8 cellular contexts compared by ENCODE assay signal in genomic region chr17:42744283-42744805, GRCh38. TPM values are rescaled to one million over a fixed set of nuclear protein-coding genes. Genes with fewer than 3 reads are reported as not detected.
A peak's percentile ranks its signal among the peaks of the same experiment; 100 is the strongest.
DNase-seq lines count a peak whose midpoint lies in the region; ATAC-seq, FAIRE-seq and TF ChIP-seq lines count a peak whose summit lies in the region.

No MANE protein-coding gene starts in this region.

- WGBS in GM12878 (ENCODE audit: insufficient coverage, insufficient replicate concordance, low lambda C conversion rate, missing lambda C conversion rate) = under 1% methylated on average over 15 of the region's 32 CpGs
- 7% methylated on average over 10 of the region's 32 CpGs for WGBS in smooth muscle cell (ENCODE audit: low lambda C conversion rate)

- no peaks in the 10 kb centered on the region for H3K9me3 Mint-ChIP-seq in T-helper 1 cell treated with Interleukin-12 subunit alpha and Interleukin-12 subunit beta and Interleukin-4 antibody, amounts not matched to agents 30 μg/mL and 1 μg/mL, for 36 hours

- FAIRE-seq in GM12878 (lab: Jason Lieb, UNC) = peak; percentile 86

- ATAC-seq in GM21786 (IDR thresholded peaks at IDR 0.05; ENCODE audit: unreplicated experiment) (peak; percentile 43), GM12878 (peak; percentile 87)

- peak overlapping the region; percentile 98 for H3K4me3 Mint-ChIP-seq in T-helper 1 cell treated with Interleukin-12 subunit alpha and Interleukin-12 subunit beta and Interleukin-4 antibody, amounts not matched to agents 30 μg/mL and 1 μg/mL, for 36 hours

- no peaks in the 10 kb centered on the region for H4K20me1 ChIP-seq in Karpas-422 (ENCODE audit: insufficient read depth, low read depth, low read length)
- H4K20me1 ChIP-seq in GM12878 (ENCODE audit: control insufficient read depth, insufficient read depth) = no peaks in the 10 kb centered on the region
- no peaks in the 10 kb centered on the region for H4K20me1 ChIP-seq in smooth muscle cell (ENCODE audit: low read depth)

- no peak for TF ChIP-seq POLR2A in GM12878 (IDR thresholded peaks at IDR 0.05; ENCODE audit: low read depth, low read length)

- H3K36me3 Mint-ChIP-seq in T-helper 1 cell treated with Interleukin-12 subunit alpha and Interleukin-12 subunit beta and Interleukin-4 antibody, amounts not matched to agents 30 μg/mL and 1 μg/mL, for 36 hours (ENCODE audit: low read depth) = peaks cover 4% of the 10 kb centered on the region

- no peak for TF ChIP-seq EP300 in GM12878 (IDR thresholded peaks at IDR 0.05; ENCODE audit: borderline replicate concordance in 1 of 2, control insufficient read depth in 1 of 2, low read depth in 2 of 2, low read length in 2 of 2)

- H3K9me3 ChIP-seq in ES-I3 (ENCODE audit: control insufficient read depth, insufficient read depth, low read length) (no peaks in the 10 kb centered on the region), Karpas-422 (ENCODE audit: low read length) (no peaks in the 10 kb centered on the region), GM12878 (replicated peaks; ENCODE audit: control insufficient read depth, insufficient read depth, low read length) (no peaks in the 10 kb centered on the region), iPS-20b (ENCODE audit: insufficient read depth, low read depth, low read length) (peaks cover 4% of the 10 kb centered on the region; the same call in 1 of the 2 replicates), smooth muscle cell (replicated peaks; ENCODE audit: low read depth) (no peaks in the 10 kb centered on the region)

- peaks cover 40% of the 10 kb centered on the region for H3K27me3 Mint-ChIP-seq in T-helper 1 cell treated with Interleukin-12 subunit alpha and Interleukin-12 subunit beta and Interleukin-4 antibody, amounts not matched to agents 30 μg/mL and 1 μg/mL, for 36 hours (ENCODE audit: low read depth)

- H3K27me3 ChIP-seq in Karpas-422 (ENCODE audit: low read length) (no peaks in the 10 kb centered on the region), GM12878 (replicated peaks in 1 of 2; ENCODE audit: control insufficient read depth in 2 of 2, insufficient read depth in 2 of 2, low read length in 1 of 2) (no peaks in the 10 kb centered on the region), iPS-20b (ENCODE audit: insufficient read depth, low read length) (peaks cover 25% of the 10 kb centered on the region), smooth muscle cell (ENCODE audit: low read depth) (no peaks in the 10 kb centered on the region)

- H3K4me1 ChIP-seq in ES-I3 (ENCODE audit: insufficient read depth, low read length) (peaks cover 34% of the 10 kb centered on the region), Karpas-422 (ENCODE audit: low read length) (peaks cover 26% of the 10 kb centered on the region), GM12878 (ENCODE audit: control insufficient read depth, insufficient read depth, low read length) (peaks cover 8% of the 10 kb centered on the region; the same call in 1 of the 2 replicates), iPS-20b (ENCODE audit: insufficient read depth, low read length) (peaks cover 17% of the 10 kb centered on the region), smooth muscle cell (ENCODE audit: low read depth) (peaks cover 8% of the 10 kb centered on the region)

- TF ChIP-seq RAD21 in GM12878 (IDR thresholded peaks at IDR 0.05; ENCODE audit: insufficient read depth, low read depth, low read length) = no peak

- RAD21 ChIA-PET in GM12878 (lab: Charles Lee; ENCODE audit: unreplicated experiment) = interaction anchor here (1.2 to 2.2 kb wide), 3 partner anchors 9 to 254 kb away, joined by 3 to 7 read pairs (median 5); partner anchors contain the start of gene RPL27

- in situ Hi-C loops in GM12878 (cut with MboI) = no loop called here

- TF ChIP-seq CTCF in GM12878 (IDR thresholded peaks at IDR 0.05 in 2 of 3, conservative IDR thresholded peaks at IDR 0.05 in 1 of 3; ENCODE audit: control insufficient read depth in 2 of 3, extremely low read depth in 1 of 3, insufficient read depth in 1 of 3, low read depth in 3 of 3, low read length in 3 of 3) (peak in 1 of 3 experiments; percentile 20; a peak in 1 of 6 replicates), smooth muscle cell (IDR thresholded peaks at IDR 0.05; ENCODE audit: borderline replicate concordance, insufficient read depth, poor library complexity, severe bottlenecking) (no peak)

- H3K27ac Mint-ChIP-seq in T-helper 1 cell treated with Interleukin-12 subunit alpha and Interleukin-12 subunit beta and Interleukin-4 antibody, amounts not matched to agents 30 μg/mL and 1 μg/mL, for 36 hours = peak overlapping the region; percentile 95

- 0 out of 2 replicates have a peak overlapping the region, but pooled peaks have one; percentile 21 for H2AFZ ChIP-seq in Karpas-422 (ENCODE audit: low read length)
- H2AFZ ChIP-seq in GM12878 (ENCODE audit: control insufficient read depth, low read depth, low read length) = peak overlapping the region; percentile 82
- peak overlapping the region; percentile 71 for H2AFZ ChIP-seq in smooth muscle cell (ENCODE audit: low read depth)

- no TSS peak for BruUV-seq in GM12878 (replicated peaks; lab: Mats Ljungman, UMichigan)

- H3K27ac ChIP-seq in Karpas-422 (ENCODE audit: low read length) (peak overlapping the region; percentile 70), GM12878 (ENCODE audit: control insufficient read depth, insufficient read depth) (peak overlapping the region; percentile 60), iPS-20b (ENCODE audit: low read length) (peak overlapping the region; percentile 88), smooth muscle cell (ENCODE audit: low read depth) (peak overlapping the region; percentile 78)

- H3K4me2 ChIP-seq in Karpas-422 (ENCODE audit: low read depth, low read length, poor library complexity, severe bottlenecking) = peak overlapping the region; percentile 96
- peak overlapping the region; percentile 88 for H3K4me2 ChIP-seq in GM12878 (ENCODE audit: control insufficient read depth, insufficient read depth)
- H3K4me2 ChIP-seq in smooth muscle cell = peak overlapping the region; percentile 85

- peaks cover 49% of the 10 kb centered on the region for H3K79me2 ChIP-seq in Karpas-422 (ENCODE audit: low read length)
- H3K79me2 ChIP-seq in GM12878 (ENCODE audit: control insufficient read depth, insufficient read depth, low read length) = peaks cover 15% of the 10 kb centered on the region
- peaks cover 14% of the 10 kb centered on the region for H3K79me2 ChIP-seq in smooth muscle cell (ENCODE audit: low read depth)

- H3K36me3 ChIP-seq in ES-I3 (ENCODE audit: insufficient read depth, low read length) (no peaks in the 10 kb centered on the region; the same call in 1 of the 2 replicates), Karpas-422 (ENCODE audit: insufficient read depth, low read length) (no peaks in the 10 kb centered on the region), GM12878 (ENCODE audit: control insufficient read depth in 2 of 2, insufficient read depth in 2 of 2, low read length in 1 of 2) (no peaks in the 10 kb centered on the region), iPS-20b (ENCODE audit: insufficient read depth, low read depth, low read length) (no peaks in the 10 kb centered on the region), smooth muscle cell (ENCODE audit: low read depth) (no peaks in the 10 kb centered on the region)

- H3K9ac ChIP-seq in ES-I3 (ENCODE audit: low read depth, low read length) (peak overlapping the region; percentile 84), Karpas-422 (ENCODE audit: low read length) (peak overlapping the region; percentile 93), GM12878 (ENCODE audit: control insufficient read depth, insufficient read depth, low read length) (peak overlapping the region; percentile 76), iPS-20b (ENCODE audit: low read depth, low read length) (peak overlapping the region; percentile 84), smooth muscle cell (ENCODE audit: low read depth) (peak overlapping the region; percentile 93)

- SMC1A ChIA-PET in GM12878 (lab: Charles Lee; ENCODE audit: uncharacterized antibody, unreplicated experiment) = interaction anchor here (1.0 to 1.9 kb wide), 3 partner anchors 19 to 166 kb away, joined by 3 to 7 read pairs (median 6); no protein-coding TSS in a partner anchor

- peak; percentile 87 for DNase-seq in Karpas-422
- DNase-seq in GM12878 (ENCODE audit: low read depth, low spot score) = peak; percentile 16
- DNase-seq in smooth muscle cell (lab: John Stamatoyannopoulos, UW; ENCODE audit: unreplicated experiment) = no peak
- DNase-seq in posterior vena cava (ENCODE audit: low spot score) = no peak

- CTCF ChIA-PET in GM12878 (lab: Yijun Ruan, JAX) = interaction anchor here (1.0 to 3.0 kb wide), 3 partner anchors 19 to 195 kb away, joined by 4 to 13 read pairs (median 4); no protein-coding TSS in a partner anchor

- POLR2A ChIA-PET in GM12878 (lab: Charles Lee) = interaction anchor here (1.0 kb wide), 1 partner anchor 16 kb away, joined by 3 read pairs; no protein-coding TSS in a partner anchor

- H3K9me2 ChIP-seq in Karpas-422 (replicated peaks; ENCODE audit: insufficient read depth, low read length) = no peaks in the 10 kb centered on the region

- peaks cover 16% of the 10 kb centered on the region for H3K4me1 Mint-ChIP-seq in T-helper 1 cell treated with Interleukin-12 subunit alpha and Interleukin-12 subunit beta and Interleukin-4 antibody, amounts not matched to agents 30 μg/mL and 1 μg/mL, for 36 hours (ENCODE audit: low read depth)

- H3F3A ChIP-seq in smooth muscle cell (ENCODE audit: low read depth) = no peaks in the 10 kb centered on the region

- peak overlapping the region; percentile 80 for H3K4me3 ChIP-seq in Karpas-422 (ENCODE audit: low read length)
- H3K4me3 ChIP-seq in GM12878 = peak overlapping the region; percentile 63
- peak overlapping the region; percentile 86 for H3K4me3 ChIP-seq in iPS-20b (ENCODE audit: low read length)
- peak overlapping the region; percentile 70 for H3K4me3 ChIP-seq in smooth muscle cell

- intact Hi-C loops in GM12878 (cut with micrococcal nuclease; ENCODE audit: unreplicated experiment) (no loop called here), posterior vena cava (cut with DNase I) (no loop called here)

RNA-seq across cellular contexts. Expression of gene EZH1, which starts 0.5 kb away (rescaled TPM):
- total RNA-seq in Karpas-422 (2014; rRNA removed; shearing (Covaris generic); ENCODE audit: low replicate concordance) = 38.0 and 52.6 TPM in 2 replicates
- total RNA-seq in GM12878 (2013; cell fraction: nucleolus; rRNA removed) = 244 and 246 TPM in 2 replicates
- total RNA-seq in GM12878 (2014; rRNA removed) (16.4 and 21.3 TPM in 2 replicates), GM12878 (2014; rRNA removed; fragmentation: Illumina TruSeq; extraction: Trizol) (15.5 and 17.3 TPM in 2 replicates), GM12878 (2021) (15.7 and 22.1 TPM in 2 replicates), smooth muscle cell (15.6 and 19.4 TPM in 2 replicates), posterior vena cava (10 to 100 TPM; 50.2 to 53.5 TPM)
- polyA plus RNA-seq in GM12878 (2011; ENCODE audit: low read depth) = 18.6 TPM
- polyA plus RNA-seq in GM12878 (2011; rRNA removed) (39.8 and 43.3 TPM in 2 replicates), GM12878 (2014; fragmentation: Illumina TruSeq; extraction: Trizol) (23.7 and 27.1 TPM in 2 replicates), GM12878 (2014; fragmentation: Nextera tagmentation; extraction: Ambion mirVana) (1 to 10 TPM; 6.1 to 6.2 TPM), GM12878 (2014; rRNA removed) (24.7 and 25.4 TPM in 2 replicates), GM12878 (2016; fragmentation: Nextera tagmentation; extraction: Ambion mirVana) (10 to 100 TPM; 14.9 to 15.4 TPM), smooth muscle cell (8.0 and 10.0 TPM in 2 replicates)
- 42.9 and 45.2 TPM in 2 replicates for polyA plus RNA-seq in GM12878 (2011; cell fraction: cytosol; rRNA removed)
- 93.1 and 105 TPM in 2 replicates for polyA plus RNA-seq in GM12878 (2011; cell fraction: nucleus; rRNA removed)
- 22.0 and 26.0 TPM in 2 replicates for polyA plus RNA-seq in GM12878 (2012)
- 47.1 and 56.8 TPM in 2 replicates for polyA minus RNA-seq in GM12878 (2011; rRNA and poly(A)+ RNA removed)
- polyA minus RNA-seq in GM12878 (2011; cell fraction: cytosol; rRNA and poly(A)+ RNA removed) = 13.4 and 20.0 TPM in 2 replicates
- polyA minus RNA-seq in GM12878 (2011; cell fraction: nucleus; rRNA and poly(A)+ RNA removed) = 44.6 and 49.8 TPM in 2 replicates

RNA-seq across cellular contexts. Expression of gene RAMP2, which starts 16.7 kb away (rescaled TPM):
- total RNA-seq in Karpas-422 (2014; rRNA removed; shearing (Covaris generic); ENCODE audit: low replicate concordance) = not detected in 2 replicates
- total RNA-seq in GM12878 (2013; cell fraction: nucleolus; rRNA removed) = not detected in 2 replicates
- total RNA-seq in GM12878 (2014; rRNA removed) = not detected in 2 replicates
- total RNA-seq in GM12878 (2014; rRNA removed; fragmentation: Illumina TruSeq; extraction: Trizol) = not detected in 2 replicates
- total RNA-seq in GM12878 (2021) = 0.43 TPM in 1 of 2 replicates, not detected in the other
- not detected for polyA plus RNA-seq in GM12878 (2011; ENCODE audit: low read depth)
- 0.14 TPM in 1 of 2 replicates, not detected in the other for polyA plus RNA-seq in GM12878 (2011; rRNA removed)
- 0.35 and 0.48 TPM in 2 replicates for polyA plus RNA-seq in GM12878 (2011; cell fraction: cytosol; rRNA removed)
- 0.22 TPM in 1 of 2 replicates, not detected in the other for polyA plus RNA-seq in GM12878 (2011; cell fraction: nucleus; rRNA removed)
- 0.36 and 0.93 TPM in 2 replicates for polyA plus RNA-seq in GM12878 (2012)
- 0.22 and 0.98 TPM in 2 replicates for polyA plus RNA-seq in GM12878 (2014; fragmentation: Illumina TruSeq; extraction: Trizol)
- polyA plus RNA-seq in GM12878 (2014; fragmentation: Nextera tagmentation; extraction: Ambion mirVana) = under 1 TPM; 0.20 to 0.21 TPM
- polyA plus RNA-seq in GM12878 (2014; rRNA removed) = 0.32 and 0.37 TPM in 2 replicates
- under 1 TPM in 1 of 2 experiments, not detected in 1; 0.21 TPM for polyA plus RNA-seq in GM12878 (2016; fragmentation: Nextera tagmentation; extraction: Ambion mirVana)
- 0.62 and 0.66 TPM in 2 replicates for polyA minus RNA-seq in GM12878 (2011; rRNA and poly(A)+ RNA removed)
- not detected in 2 replicates for polyA minus RNA-seq in GM12878 (2011; cell fraction: cytosol; rRNA and poly(A)+ RNA removed)
- not detected in 2 replicates for polyA minus RNA-seq in GM12878 (2011; cell fraction: nucleus; rRNA and poly(A)+ RNA removed)
- total RNA-seq in smooth muscle cell = 8.6 and 8.9 TPM in 2 replicates
- polyA plus RNA-seq in smooth muscle cell = 22.0 and 25.7 TPM in 2 replicates
- 10 to 100 TPM; 46.3 to 56.8 TPM for total RNA-seq in posterior vena cava

RNA-seq across cellular contexts. Expression of gene VPS25, which starts 28.9 kb away (rescaled TPM):
- 43.9 and 54.0 TPM in 2 replicates for total RNA-seq in Karpas-422 (2014; rRNA removed; shearing (Covaris generic); ENCODE audit: low replicate concordance)
- 46.9 and 53.7 TPM in 2 replicates for total RNA-seq in GM12878 (2013; cell fraction: nucleolus; rRNA removed)
- 112 and 117 TPM in 2 replicates for total RNA-seq in GM12878 (2014; rRNA removed)
- 100 and 111 TPM in 2 replicates for total RNA-seq in GM12878 (2014; rRNA removed; fragmentation: Illumina TruSeq; extraction: Trizol)
- 92.7 TPM in 2 replicates for total RNA-seq in GM12878 (2021)
- polyA plus RNA-seq in GM12878 (2011; ENCODE audit: low read depth) = 53.9 TPM
- polyA plus RNA-seq in GM12878 (2011; rRNA removed) = 122 and 175 TPM in 2 replicates
- 157 and 207 TPM in 2 replicates for polyA plus RNA-seq in GM12878 (2011; cell fraction: cytosol; rRNA removed)
- polyA plus RNA-seq in GM12878 (2011; cell fraction: nucleus; rRNA removed) = 107 and 130 TPM in 2 replicates
- polyA plus RNA-seq in GM12878 (2012) = 67.0 and 69.4 TPM in 2 replicates
- polyA plus RNA-seq in GM12878 (2014; fragmentation: Illumina TruSeq; extraction: Trizol) = 113 and 153 TPM in 2 replicates
- polyA plus RNA-seq in GM12878 (2014; fragmentation: Nextera tagmentation; extraction: Ambion mirVana) = 100 to 1,000 TPM; 131 to 185 TPM
- polyA plus RNA-seq in GM12878 (2014; rRNA removed) = 113 and 118 TPM in 2 replicates
- polyA plus RNA-seq in GM12878 (2016; fragmentation: Nextera tagmentation; extraction: Ambion mirVana) = 100 to 1,000 TPM; 141 to 161 TPM
- 71.6 and 103 TPM in 2 replicates for polyA minus RNA-seq in GM12878 (2011; rRNA and poly(A)+ RNA removed)
- 30.9 and 31.1 TPM in 2 replicates for polyA minus RNA-seq in GM12878 (2011; cell fraction: cytosol; rRNA and poly(A)+ RNA removed)
- 38.4 and 61.4 TPM in 2 replicates for polyA minus RNA-seq in GM12878 (2011; cell fraction: nucleus; rRNA and poly(A)+ RNA removed)
- 91.0 and 108 TPM in 2 replicates for total RNA-seq in smooth muscle cell
- polyA plus RNA-seq in smooth muscle cell = 129 and 139 TPM in 2 replicates
- 10 to 100 TPM; 25.9 to 35.1 TPM for total RNA-seq in posterior vena cava

RNA-seq across cellular contexts. Expression of gene WNK4, which starts 36.1 kb away (rescaled TPM):
- 0.76 and 3.3 TPM in 2 replicates for total RNA-seq in Karpas-422 (2014; rRNA removed; shearing (Covaris generic); ENCODE audit: low replicate concordance)
- total RNA-seq in GM12878 (2013; cell fraction: nucleolus; rRNA removed) = 1.9 and 2.7 TPM in 2 replicates
- total RNA-seq in GM12878 (2014; rRNA removed) (0.06 and 0.11 TPM in 2 replicates), GM12878 (2014; rRNA removed; fragmentation: Illumina TruSeq; extraction: Trizol) (not detected in 2 replicates), GM12878 (2021) (0.18 and 0.27 TPM in 2 replicates), smooth muscle cell (0.22 and 0.49 TPM in 2 replicates), posterior vena cava (under 1 TPM in 1 of 2 donors, not detected in 1; 0.05 TPM)
- polyA plus RNA-seq in GM12878 (2011; ENCODE audit: low read depth) = not detected
- polyA plus RNA-seq in GM12878 (2011; rRNA removed) (0.27 and 0.29 TPM in 2 replicates), GM12878 (2014; fragmentation: Illumina TruSeq; extraction: Trizol) (not detected in 2 replicates), GM12878 (2014; fragmentation: Nextera tagmentation; extraction: Ambion mirVana) (not detected), GM12878 (2014; rRNA removed) (0.13 and 0.88 TPM in 2 replicates), GM12878 (2016; fragmentation: Nextera tagmentation; extraction: Ambion mirVana) (under 1 TPM in 1 of 2 experiments, not detected in 1; 0.07 TPM), smooth muscle cell (0.39 TPM in 1 of 2 replicates, not detected in the other)
- 0.19 and 0.32 TPM in 2 replicates for polyA plus RNA-seq in GM12878 (2011; cell fraction: cytosol; rRNA removed)
- 2.8 and 4.5 TPM in 2 replicates for polyA plus RNA-seq in GM12878 (2011; cell fraction: nucleus; rRNA removed)
- 0.11 and 0.13 TPM in 2 replicates for polyA plus RNA-seq in GM12878 (2012)
- polyA minus RNA-seq in GM12878 (2011; rRNA and poly(A)+ RNA removed) = 0.29 and 1.1 TPM in 2 replicates
- 0.21 TPM in 1 of 2 replicates, not detected in the other for polyA minus RNA-seq in GM12878 (2011; cell fraction: cytosol; rRNA and poly(A)+ RNA removed)
- 1.6 and 3.3 TPM in 2 replicates for polyA minus RNA-seq in GM12878 (2011; cell fraction: nucleus; rRNA and poly(A)+ RNA removed)

RNA-seq across cellular contexts. Expression of gene COA3, which starts 54.2 kb away (rescaled TPM):
- 63.9 and 64.1 TPM in 2 replicates for total RNA-seq in Karpas-422 (2014; rRNA removed; shearing (Covaris generic); ENCODE audit: low replicate concordance)
- 16.2 and 16.6 TPM in 2 replicates for total RNA-seq in GM12878 (2013; cell fraction: nucleolus; rRNA removed)
- 67.1 and 69.8 TPM in 2 replicates for total RNA-seq in GM12878 (2014; rRNA removed)
- 44.3 and 46.7 TPM in 2 replicates for total RNA-seq in GM12878 (2014; rRNA removed; fragmentation: Illumina TruSeq; extraction: Trizol)
- 44.0 and 45.2 TPM in 2 replicates for total RNA-seq in GM12878 (2021)
- 57.2 TPM for polyA plus RNA-seq in GM12878 (2011; ENCODE audit: low read depth)
- polyA plus RNA-seq in GM12878 (2011; rRNA removed) = 52.4 and 61.6 TPM in 2 replicates
- polyA plus RNA-seq in GM12878 (2011; cell fraction: cytosol; rRNA removed) = 84.3 and 87.9 TPM in 2 replicates
- 29.6 and 35.0 TPM in 2 replicates for polyA plus RNA-seq in GM12878 (2011; cell fraction: nucleus; rRNA removed)
- polyA plus RNA-seq in GM12878 (2012) = 42.6 and 44.0 TPM in 2 replicates
- polyA plus RNA-seq in GM12878 (2014; fragmentation: Illumina TruSeq; extraction: Trizol) = 50.1 and 55.1 TPM in 2 replicates
- polyA plus RNA-seq in GM12878 (2014; fragmentation: Nextera tagmentation; extraction: Ambion mirVana) = 100 to 1,000 TPM in 1 of 2 experiments, 10 to 100 TPM in 1; 86.5 to 123 TPM
- 62.1 and 62.4 TPM in 2 replicates for polyA plus RNA-seq in GM12878 (2014; rRNA removed)
- 100 to 1,000 TPM; 154 to 161 TPM for polyA plus RNA-seq in GM12878 (2016; fragmentation: Nextera tagmentation; extraction: Ambion mirVana)
- 28.1 and 42.8 TPM in 2 replicates for polyA minus RNA-seq in GM12878 (2011; rRNA and poly(A)+ RNA removed)
- 10.4 and 13.1 TPM in 2 replicates for polyA minus RNA-seq in GM12878 (2011; cell fraction: cytosol; rRNA and poly(A)+ RNA removed)
- polyA minus RNA-seq in GM12878 (2011; cell fraction: nucleus; rRNA and poly(A)+ RNA removed) = 17.3 and 17.4 TPM in 2 replicates
- total RNA-seq in smooth muscle cell = 71.1 and 106 TPM in 2 replicates
- polyA plus RNA-seq in smooth muscle cell = 127 and 147 TPM in 2 replicates
- total RNA-seq in posterior vena cava = 10 to 100 TPM; 37.5 to 41.1 TPM

Comparison
In these comparisons a context has a peak if more than half of its experiments do, and no peak if none do; other contexts are left out.
1. DNase-seq: peak in Karpas-422 (single experiment) and GM12878 (single experiment); none in smooth muscle cell (single experiment) and posterior vena cava (single experiment).
2. H2AFZ ChIP-seq: peak in every context shown above with its lines; median percentile 82 in GM12878; 71 in smooth muscle cell; 21 in Karpas-422.
3. Peak in every context shown above with its lines, with median percentiles within 50 percentile points of each other: H3K9ac ChIP-seq, H3K27ac ChIP-seq, H3K4me2 ChIP-seq and H3K4me3 ChIP-seq.